ENCODE assay signal across 1 cellular context in the genomic region with DNA sequence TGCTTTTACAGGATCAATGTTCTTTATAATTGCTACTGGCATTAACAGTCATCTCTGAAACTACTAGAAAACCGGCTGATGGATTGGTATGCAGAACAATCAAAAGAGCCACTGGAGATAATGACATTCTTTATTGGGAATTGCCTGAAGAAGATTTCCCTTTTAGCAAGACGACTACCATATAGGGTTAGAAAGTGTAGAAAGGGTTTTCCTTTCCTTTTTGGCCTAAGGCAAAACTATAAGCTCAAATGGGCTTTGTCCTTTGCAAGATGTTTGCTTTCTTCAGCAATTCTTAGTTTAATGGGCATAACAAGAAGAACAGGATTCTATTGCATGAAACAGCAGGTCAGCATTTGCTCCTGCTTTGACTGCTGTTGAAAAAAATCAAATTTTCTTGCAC.
TF ChIP-seq lines count a peak whose summit lies in the region.

No MANE protein-coding gene starts in this region.

TF ChIP-seq in H1, 55 proteins besides CTCF, POLR2A, EP300 and RAD21 (continued from another document):
- TF ChIP-seq, protein P1, sequence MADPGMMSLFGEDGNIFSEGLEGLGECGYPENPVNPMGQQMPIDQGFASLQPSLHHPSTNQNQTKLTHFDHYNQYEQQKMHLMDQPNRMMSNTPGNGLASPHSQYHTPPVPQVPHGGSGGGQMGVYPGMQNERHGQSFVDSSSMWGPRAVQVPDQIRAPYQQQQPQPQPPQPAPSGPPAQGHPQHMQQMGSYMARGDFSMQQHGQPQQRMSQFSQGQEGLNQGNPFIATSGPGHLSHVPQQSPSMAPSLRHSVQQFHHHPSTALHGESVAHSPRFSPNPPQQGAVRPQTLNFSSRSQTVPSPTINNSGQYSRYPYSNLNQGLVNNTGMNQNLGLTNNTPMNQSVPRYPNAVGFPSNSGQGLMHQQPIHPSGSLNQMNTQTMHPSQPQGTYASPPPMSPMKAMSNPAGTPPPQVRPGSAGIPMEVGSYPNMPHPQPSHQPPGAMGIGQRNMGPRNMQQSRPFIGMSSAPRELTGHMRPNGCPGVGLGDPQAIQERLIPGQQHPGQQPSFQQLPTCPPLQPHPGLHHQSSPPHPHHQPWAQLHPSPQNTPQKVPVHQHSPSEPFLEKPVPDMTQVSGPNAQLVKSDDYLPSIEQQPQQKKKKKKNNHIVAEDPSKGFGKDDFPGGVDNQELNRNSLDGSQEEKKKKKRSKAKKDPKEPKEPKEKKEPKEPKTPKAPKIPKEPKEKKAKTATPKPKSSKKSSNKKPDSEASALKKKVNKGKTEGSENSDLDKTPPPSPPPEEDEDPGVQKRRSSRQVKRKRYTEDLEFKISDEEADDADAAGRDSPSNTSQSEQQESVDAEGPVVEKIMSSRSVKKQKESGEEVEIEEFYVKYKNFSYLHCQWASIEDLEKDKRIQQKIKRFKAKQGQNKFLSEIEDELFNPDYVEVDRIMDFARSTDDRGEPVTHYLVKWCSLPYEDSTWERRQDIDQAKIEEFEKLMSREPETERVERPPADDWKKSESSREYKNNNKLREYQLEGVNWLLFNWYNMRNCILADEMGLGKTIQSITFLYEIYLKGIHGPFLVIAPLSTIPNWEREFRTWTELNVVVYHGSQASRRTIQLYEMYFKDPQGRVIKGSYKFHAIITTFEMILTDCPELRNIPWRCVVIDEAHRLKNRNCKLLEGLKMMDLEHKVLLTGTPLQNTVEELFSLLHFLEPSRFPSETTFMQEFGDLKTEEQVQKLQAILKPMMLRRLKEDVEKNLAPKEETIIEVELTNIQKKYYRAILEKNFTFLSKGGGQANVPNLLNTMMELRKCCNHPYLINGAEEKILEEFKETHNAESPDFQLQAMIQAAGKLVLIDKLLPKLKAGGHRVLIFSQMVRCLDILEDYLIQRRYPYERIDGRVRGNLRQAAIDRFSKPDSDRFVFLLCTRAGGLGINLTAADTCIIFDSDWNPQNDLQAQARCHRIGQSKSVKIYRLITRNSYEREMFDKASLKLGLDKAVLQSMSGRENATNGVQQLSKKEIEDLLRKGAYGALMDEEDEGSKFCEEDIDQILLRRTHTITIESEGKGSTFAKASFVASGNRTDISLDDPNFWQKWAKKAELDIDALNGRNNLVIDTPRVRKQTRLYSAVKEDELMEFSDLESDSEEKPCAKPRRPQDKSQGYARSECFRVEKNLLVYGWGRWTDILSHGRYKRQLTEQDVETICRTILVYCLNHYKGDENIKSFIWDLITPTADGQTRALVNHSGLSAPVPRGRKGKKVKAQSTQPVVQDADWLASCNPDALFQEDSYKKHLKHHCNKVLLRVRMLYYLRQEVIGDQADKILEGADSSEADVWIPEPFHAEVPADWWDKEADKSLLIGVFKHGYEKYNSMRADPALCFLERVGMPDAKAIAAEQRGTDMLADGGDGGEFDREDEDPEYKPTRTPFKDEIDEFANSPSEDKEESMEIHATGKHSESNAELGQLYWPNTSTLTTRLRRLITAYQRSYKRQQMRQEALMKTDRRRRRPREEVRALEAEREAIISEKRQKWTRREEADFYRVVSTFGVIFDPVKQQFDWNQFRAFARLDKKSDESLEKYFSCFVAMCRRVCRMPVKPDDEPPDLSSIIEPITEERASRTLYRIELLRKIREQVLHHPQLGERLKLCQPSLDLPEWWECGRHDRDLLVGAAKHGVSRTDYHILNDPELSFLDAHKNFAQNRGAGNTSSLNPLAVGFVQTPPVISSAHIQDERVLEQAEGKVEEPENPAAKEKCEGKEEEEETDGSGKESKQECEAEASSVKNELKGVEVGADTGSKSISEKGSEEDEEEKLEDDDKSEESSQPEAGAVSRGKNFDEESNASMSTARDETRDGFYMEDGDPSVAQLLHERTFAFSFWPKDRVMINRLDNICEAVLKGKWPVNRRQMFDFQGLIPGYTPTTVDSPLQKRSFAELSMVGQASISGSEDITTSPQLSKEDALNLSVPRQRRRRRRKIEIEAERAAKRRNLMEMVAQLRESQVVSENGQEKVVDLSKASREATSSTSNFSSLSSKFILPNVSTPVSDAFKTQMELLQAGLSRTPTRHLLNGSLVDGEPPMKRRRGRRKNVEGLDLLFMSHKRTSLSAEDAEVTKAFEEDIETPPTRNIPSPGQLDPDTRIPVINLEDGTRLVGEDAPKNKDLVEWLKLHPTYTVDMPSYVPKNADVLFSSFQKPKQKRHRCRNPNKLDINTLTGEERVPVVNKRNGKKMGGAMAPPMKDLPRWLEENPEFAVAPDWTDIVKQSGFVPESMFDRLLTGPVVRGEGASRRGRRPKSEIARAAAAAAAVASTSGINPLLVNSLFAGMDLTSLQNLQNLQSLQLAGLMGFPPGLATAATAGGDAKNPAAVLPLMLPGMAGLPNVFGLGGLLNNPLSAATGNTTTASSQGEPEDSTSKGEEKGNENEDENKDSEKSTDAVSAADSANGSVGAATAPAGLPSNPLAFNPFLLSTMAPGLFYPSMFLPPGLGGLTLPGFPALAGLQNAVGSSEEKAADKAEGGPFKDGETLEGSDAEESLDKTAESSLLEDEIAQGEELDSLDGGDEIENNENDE (IDR thresholded peaks at IDR 0.05; ENCODE audit: insufficient replicate concordance, low read length), result no peak
- TF ChIP-seq RNF2 (IDR thresholded peaks at IDR 0.05; ENCODE audit: borderline replicate concordance, low read depth, low read length, missing control alignments, poor library complexity, severe bottlenecking) (no peak), GABPA (IDR thresholded peaks at IDR 0.05; ENCODE audit: borderline replicate concordance, insufficient read depth, low read length) (no peak), CREB1 (IDR thresholded peaks at IDR 0.05) (no peak), ASH2L (IDR thresholded peaks at IDR 0.05; ENCODE audit: low read length) (no peak)
